8 cellular contexts compared by ENCODE assay signal in the genomic region with DNA sequence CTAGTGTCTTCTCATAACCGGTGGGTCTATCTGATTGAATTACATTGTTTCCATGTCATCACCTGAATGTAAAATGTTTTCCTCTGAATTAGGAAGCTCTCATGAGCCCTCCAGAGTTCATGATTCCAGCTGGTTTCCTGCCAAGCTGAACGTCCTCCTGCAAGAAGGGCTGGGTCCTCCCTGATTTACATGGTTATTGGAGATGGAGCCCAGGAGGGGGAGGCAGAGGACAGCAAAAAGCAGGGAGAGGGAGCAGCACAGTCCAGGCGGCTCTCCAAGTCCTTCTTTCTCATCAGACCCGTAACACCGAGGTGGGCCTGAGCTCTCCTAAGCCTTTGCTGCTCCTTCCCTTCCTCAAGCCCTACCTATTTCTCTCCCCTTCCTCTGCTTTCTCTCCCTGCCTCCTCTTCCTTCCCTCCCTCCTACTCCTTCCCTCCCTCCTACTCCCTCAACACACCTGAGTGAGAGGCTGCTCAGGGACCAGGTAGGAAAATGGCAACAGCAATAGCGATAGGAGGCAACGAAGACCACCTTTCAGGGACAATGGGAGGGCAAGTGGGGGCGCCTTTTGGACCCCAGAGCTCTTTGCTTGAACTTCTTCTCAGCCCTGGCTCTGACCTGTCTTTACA.
DNase-seq lines count a peak whose midpoint lies in the region; ATAC-seq and TF ChIP-seq lines count a peak whose summit lies in the region.

No MANE protein-coding gene starts in this region.

- no peak overlapping the region for H2AFZ ChIP-seq in osteoblast (ENCODE audit: low read length)

- no peak overlapping the region for H3K27ac ChIP-seq in RWPE2 (ENCODE audit: poor library complexity, severe bottlenecking)
- H3K27ac ChIP-seq in osteoblast (ENCODE audit: low read depth, low read length), result no peak overlapping the region

- peak; percentile 87 for TF ChIP-seq CTCF in LNCaP clone FGC (IDR thresholded peaks at IDR 0.05; ENCODE audit: control insufficient read depth, extremely low read depth, insufficient read depth)
- TF ChIP-seq CTCF in RWPE2 (IDR thresholded peaks at IDR 0.05; ENCODE audit: poor library complexity, severe bottlenecking), result peak; percentile 81
- TF ChIP-seq CTCF in osteoblast (IDR thresholded peaks at IDR 0.05; ENCODE audit: extremely low read depth, low read depth, low read length), result peak; percentile 66

- H3K79me2 ChIP-seq in osteoblast (ENCODE audit: insufficient read depth, low read length), result no peaks in the 10 kb centered on the region

- no peaks in the 10 kb centered on the region for H3K9me3 ChIP-seq in RWPE2 (ENCODE audit: severe bottlenecking)
- no peaks in the 10 kb centered on the region for H3K9me3 ChIP-seq in osteoblast (ENCODE audit: low read depth, low read length)

- no peaks in the 10 kb centered on the region for H3K4me1 ChIP-seq in RWPE2 (ENCODE audit: insufficient read depth, poor library complexity, severe bottlenecking)
- no peaks in the 10 kb centered on the region for H3K4me1 ChIP-seq in osteoblast (ENCODE audit: insufficient read depth, low read length)

- no peak overlapping the region for H3K4me2 ChIP-seq in osteoblast (ENCODE audit: insufficient read depth, low read length)

- H3K27me3 ChIP-seq in RWPE2 (ENCODE audit: insufficient read depth, poor library complexity, severe bottlenecking) (no peaks in the 10 kb centered on the region), osteoblast (ENCODE audit: insufficient read depth, low read length) (no peaks in the 10 kb centered on the region)

- H3K36me3 ChIP-seq in RWPE2 (ENCODE audit: low read depth) (no peaks in the 10 kb centered on the region), osteoblast (ENCODE audit: insufficient read depth, low read length) (no peaks in the 10 kb centered on the region)

- ATAC-seq in RWPE2 (ENCODE audit: low read depth), result peak; percentile 88
- no peak for ATAC-seq in HG03108 (IDR thresholded peaks at IDR 0.05; ENCODE audit: unreplicated experiment)

- peak; percentile 95 for DNase-seq in DMS79 treated with DMSO at 0.1 percent for 48 hours (lab: John Stamatoyannopoulos, UW)
- DNase-seq in LNCaP clone FGC (ENCODE audit: low read depth), result peak; percentile 22
- no peak for DNase-seq in RWPE2 (ENCODE audit: low spot score)
- peak; percentile 66 for DNase-seq in fibroblast of the conjunctiva (ENCODE audit: low read depth)
- DNase-seq in osteoblast (ENCODE audit: insufficient read length, low spot score, missing footprints), result no peak
- no peak for DNase-seq in activated CD4-positive, CD25-positive, alpha-beta regulatory T cell treated with anti-CD3 and anti-CD28 coated beads, Interleukin-2, amount 50 U/mL, for 72 hours
- no peak for DNase-seq in mesenteric fat pad (ENCODE audit: low spot score)

- no peaks in the 10 kb centered on the region for H4K20me1 ChIP-seq in osteoblast (ENCODE audit: insufficient read depth, low read length)

- no peak overlapping the region for H3K4me3 ChIP-seq in LNCaP clone FGC (ENCODE audit: low read depth, low read length)
- H3K4me3 ChIP-seq in RWPE2 (ENCODE audit: severe bottlenecking), result no peak overlapping the region
- no peak overlapping the region for H3K4me3 ChIP-seq in osteoblast (ENCODE audit: insufficient read depth, low read length)

Comparison
In these comparisons a context has a peak if more than half of its experiments do, and no peak if none do; other contexts are left out.
1. DNase-seq: peak in DMS79 treated with DMSO at 0.1 percent for 48 hours (single experiment), LNCaP clone FGC (single experiment) and fibroblast of the conjunctiva (single experiment); none in RWPE2 (single experiment), osteoblast (single experiment), activated CD4-positive, CD25-positive, alpha-beta regulatory T cell treated with anti-CD3 and anti-CD28 coated beads, Interleukin-2, amount 50 U/mL, for 72 hours (single experiment) and mesenteric fat pad (single experiment).
2. Peak in every context shown above with its lines, with median percentiles within 50 percentile points of each other: CTCF ChIP-seq.